Comparison of ENCODE assay signal across 2 cellular contexts in the genomic region with DNA sequence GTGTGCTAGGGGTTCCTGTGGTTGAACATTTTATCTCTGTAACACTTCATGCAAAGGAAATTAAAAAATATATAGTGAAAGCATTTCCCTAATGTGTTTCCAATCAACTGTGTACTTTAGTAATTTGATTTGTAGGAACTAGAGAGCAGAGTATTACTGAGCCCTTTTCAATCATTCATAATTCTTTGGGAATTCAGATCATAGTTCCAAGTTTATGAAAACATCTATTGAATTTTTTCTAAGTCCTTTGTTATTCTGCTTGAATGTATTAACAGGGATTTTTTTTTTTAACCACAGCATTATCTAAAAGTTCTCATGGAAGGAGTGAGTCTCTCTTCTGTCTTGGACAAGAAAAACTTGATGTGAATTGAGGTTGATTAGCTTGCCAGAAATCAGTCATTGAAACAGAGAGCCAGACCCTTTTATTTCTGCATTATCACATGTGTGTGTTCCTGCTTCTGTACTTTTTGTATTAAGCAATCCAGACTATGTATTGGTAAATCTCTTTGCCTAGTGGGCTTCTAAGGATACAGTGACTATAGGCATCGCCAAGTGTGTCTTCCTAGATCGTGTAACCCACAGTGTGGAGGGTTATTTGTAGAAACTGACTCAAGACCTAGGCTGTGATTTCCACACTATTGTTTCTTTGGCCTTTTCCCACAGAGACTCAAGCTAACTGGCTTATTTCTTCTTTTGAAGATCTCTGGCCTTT.
TF ChIP-seq lines count a peak whose summit lies in the region.

No MANE protein-coding gene starts in this region.

TF ChIP-seq in IMR-90, 13 proteins besides CTCF, POLR2A, EP300 and RAD21:
- TF ChIP-seq FOS (IDR thresholded peaks at IDR 0.05; ENCODE audit: low read depth, low read length) (no peak), SMC3 (IDR thresholded peaks at IDR 0.05; ENCODE audit: low read depth, low read length) (no peak), MAZ (IDR thresholded peaks at IDR 0.05; ENCODE audit: borderline replicate concordance, low read depth, low read length) (no peak), CEBPB (IDR thresholded peaks at IDR 0.05; ENCODE audit: low read depth, low read length) (peak; percentile 79), NFE2L2 (IDR thresholded peaks at IDR 0.05; ENCODE audit: low read depth, low read length) (no peak), RFX5 (IDR thresholded peaks at IDR 0.05; ENCODE audit: low read depth, low read length) (no peak), CHD1 (IDR thresholded peaks at IDR 0.05; ENCODE audit: low read depth, low read length) (no peak)
- TF ChIP-seq, protein P1, sequence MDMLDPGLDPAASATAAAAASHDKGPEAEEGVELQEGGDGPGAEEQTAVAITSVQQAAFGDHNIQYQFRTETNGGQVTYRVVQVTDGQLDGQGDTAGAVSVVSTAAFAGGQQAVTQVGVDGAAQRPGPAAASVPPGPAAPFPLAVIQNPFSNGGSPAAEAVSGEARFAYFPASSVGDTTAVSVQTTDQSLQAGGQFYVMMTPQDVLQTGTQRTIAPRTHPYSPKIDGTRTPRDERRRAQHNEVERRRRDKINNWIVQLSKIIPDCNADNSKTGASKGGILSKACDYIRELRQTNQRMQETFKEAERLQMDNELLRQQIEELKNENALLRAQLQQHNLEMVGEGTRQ (IDR thresholded peaks at IDR 0.05; ENCODE audit: low read depth, low read length): no peak

TF ChIP-seq in HEK293T, 16 proteins besides CTCF, POLR2A, EP300 and RAD21:
- TF ChIP-seq, protein P2, sequence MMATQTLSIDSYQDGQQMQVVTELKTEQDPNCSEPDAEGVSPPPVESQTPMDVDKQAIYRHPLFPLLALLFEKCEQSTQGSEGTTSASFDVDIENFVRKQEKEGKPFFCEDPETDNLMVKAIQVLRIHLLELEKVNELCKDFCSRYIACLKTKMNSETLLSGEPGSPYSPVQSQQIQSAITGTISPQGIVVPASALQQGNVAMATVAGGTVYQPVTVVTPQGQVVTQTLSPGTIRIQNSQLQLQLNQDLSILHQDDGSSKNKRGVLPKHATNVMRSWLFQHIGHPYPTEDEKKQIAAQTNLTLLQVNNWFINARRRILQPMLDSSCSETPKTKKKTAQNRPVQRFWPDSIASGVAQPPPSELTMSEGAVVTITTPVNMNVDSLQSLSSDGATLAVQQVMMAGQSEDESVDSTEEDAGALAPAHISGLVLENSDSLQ (IDR thresholded peaks at IDR 0.05): no peak
- TF ChIP-seq CTBP1 (IDR thresholded peaks at IDR 0.05; ENCODE audit: borderline replicate concordance): no peak
- no peak for TF ChIP-seq L3MBTL2 (conservative IDR thresholded peaks at IDR 0.05)
- no peak for TF ChIP-seq NFRKB (IDR thresholded peaks at IDR 0.05)
TF ChIP-seq in HEK293T: peak in this region for 0.
